Comparison of ENCODE assay signal across 11 cellular contexts in genomic region chr4:1768367-1769034, GRCh38. TPM values are rescaled to one million over a fixed set of nuclear protein-coding genes. Genes with fewer than 3 reads are reported as not detected.
A peak's percentile ranks its signal among the peaks of the same experiment; 100 is the strongest.
DNase-seq lines count a peak whose midpoint lies in the region; ATAC-seq, FAIRE-seq and TF ChIP-seq lines count a peak whose summit lies in the region.
"Had no signal": no experiment of that assay in that cellular context is flagged by ENCODE, and none has a peak within 500 bp of the region (broad histone marks: within the 10 kb centered on the region; RNA-seq: fewer than 3 reads in every experiment).

No MANE protein-coding gene starts in this region.

- WGBS in A549 (ENCODE audit: missing lambda C conversion rate): 91% methylated on average over 12 of the region's 23 CpGs
- 10% methylated on average over 23 of the region's 23 CpGs for WGBS in GM12878 (ENCODE audit: insufficient coverage, insufficient replicate concordance, low lambda C conversion rate, missing lambda C conversion rate)

- H3K9me3 ChIP-seq in A549 (no peaks in the 10 kb centered on the region), GM12878 (replicated peaks; ENCODE audit: control insufficient read depth, insufficient read depth, low read length) (no peaks in the 10 kb centered on the region)

- no peak overlapping the region for H2AFZ ChIP-seq in GM12878 (ENCODE audit: control insufficient read depth, low read depth, low read length)

- no peaks in the 10 kb centered on the region for H3K79me2 ChIP-seq in GM12878 (ENCODE audit: control insufficient read depth, insufficient read depth, low read length)

- no peaks in the 10 kb centered on the region for H3K9me3 Mint-ChIP-seq in mesothelial cell of epicardium

- H3K4me2 ChIP-seq in A549 (peak overlapping the region; percentile 83), GM12878 (ENCODE audit: control insufficient read depth, insufficient read depth) (0 out of 2 replicates have a peak overlapping the region, but pooled peaks have one; percentile 33)

- TF ChIP-seq POLR2A in A549 (IDR thresholded peaks at IDR 0.05; ENCODE audit: low read length) (no peak), GM12878 (IDR thresholded peaks at IDR 0.05; ENCODE audit: low read depth, low read length) (no peak)

- FAIRE-seq in A549 (lab: Jason Lieb, UNC) (no peak), GM12878 (lab: Jason Lieb, UNC) (no peak)
- FAIRE-seq: endometrium had no signal

- POLR2A ChIA-PET in A549 (lab: Yijun Ruan, JAX) (interaction anchor here (0.9 kb wide), 1 partner anchor 25 kb away, joined by 5 read pairs; the partner anchor contains the start of gene FGFR3), GM12878 (lab: Charles Lee) (no interaction called here)

- in situ Hi-C loops in GM12878 (cut with MboI) (no loop called here), GM13977 (cut with MboI; ENCODE audit: low pct_unique_long_range_greater_than_20kb, low sequenced_read_pairs, unreplicated experiment) (no loop called here)

- H3K4me3 ChIP-seq in A549 (no peak overlapping the region; the same call in 2 of the 3 replicates), H7 (ENCODE audit: insufficient read depth, low read depth, low read length) (no peak overlapping the region), GM12878 (no peak overlapping the region)

- ATAC-seq in A549: no peak
- no peak for ATAC-seq in GM12878
- ATAC-seq in Right ventricle myocardium inferior: no peak

- intact Hi-C loops in GM12878 (cut with micrococcal nuclease; ENCODE audit: unreplicated experiment): no loop called here
- intact Hi-C loops in Right ventricle myocardium inferior (cut with DNase I): no loop called here
- intact Hi-C loops in head of caudate nucleus (cut with DNase I): no loop called here

- H3K4me1 ChIP-seq in A549 (peaks cover 30% of the 10 kb centered on the region), GM12878 (ENCODE audit: control insufficient read depth, insufficient read depth, low read length) (peaks cover 9% of the 10 kb centered on the region)

- no peaks in the 10 kb centered on the region for H3K36me3 Mint-ChIP-seq in mesothelial cell of epicardium

- H3K9ac ChIP-seq in GM12878 (ENCODE audit: control insufficient read depth, insufficient read depth, low read length): no peak overlapping the region

- peaks cover 40% of the 10 kb centered on the region for H3K4me1 Mint-ChIP-seq in mesothelial cell of epicardium

- peak overlapping the region; percentile 76 for H3K4me3 Mint-ChIP-seq in mesothelial cell of epicardium

- TF ChIP-seq CTCF in A549 (IDR thresholded peaks at IDR 0.05): no peak
- no peak for TF ChIP-seq CTCF in GM12878 (IDR thresholded peaks at IDR 0.05 in 2 of 3, conservative IDR thresholded peaks at IDR 0.05 in 1 of 3; ENCODE audit: control insufficient read depth in 2 of 3, extremely low read depth in 1 of 3, insufficient read depth in 1 of 3, low read depth in 3 of 3, low read length in 3 of 3)
- no peak for TF ChIP-seq CTCF in mesothelial cell of epicardium (IDR thresholded peaks at IDR 0.05; ENCODE audit: unreplicated experiment)
- no peak for TF ChIP-seq CTCF in GM13977 (IDR thresholded peaks at IDR 0.05; ENCODE audit: extremely low read depth, insufficient read depth, missing control alignments)

- H3K36me3 ChIP-seq in H7 (replicated peaks; ENCODE audit: control insufficient read depth, insufficient read depth, low read length): no peaks in the 10 kb centered on the region
- no peaks in the 10 kb centered on the region for H3K36me3 ChIP-seq in GM12878 (ENCODE audit: control insufficient read depth in 2 of 2, insufficient read depth in 2 of 2, low read length in 1 of 2)

- no peaks in the 10 kb centered on the region for H3K27me3 Mint-ChIP-seq in mesothelial cell of epicardium (ENCODE audit: low read depth)

- CTCF ChIA-PET in A549 (lab: Yijun Ruan, JAX): interaction anchor here (1.0 to 1.9 kb wide), 10 partner anchors 8 to 40 kb away, joined by 3 to 9 read pairs (median 5); no protein-coding TSS in a partner anchor
- CTCF ChIA-PET in GM12878 (lab: Yijun Ruan, JAX): interaction anchor here (0.8 kb wide), 1 partner anchor 9 kb away, joined by 3 read pairs; no protein-coding TSS in a partner anchor

- DNase-seq in A549 (ENCODE audit: low read depth in 1 of 2, low spot score in 1 of 2) (no peak), H7 (peak; percentile 83), GM12878 (ENCODE audit: low read depth, low spot score) (no peak), mesothelial cell of epicardium (ENCODE audit: low spot score in 2 of 2, unreplicated experiment in 2 of 2) (no peak), Right ventricle myocardium inferior (ENCODE audit: missing footprints) (no peak), GM13977 (ENCODE audit: low spot score) (no peak), head of caudate nucleus (no peak), LoVo (ENCODE audit: low spot score) (no peak)
- DNase-seq: amygdala; stimulated activated CD4-positive, alpha-beta T cell treated with anti-CD3 and anti-CD28 coated beads, Interleukin-1b, Interleukin-23, amount 100 ng/mL, for 48 hours had no signal

- RAD21 ChIA-PET in GM12878 (lab: Charles Lee; ENCODE audit: unreplicated experiment): no interaction called here

- no TSS peak for BruUV-seq in GM12878 (replicated peaks; lab: Mats Ljungman, UMichigan)

- TF ChIP-seq RAD21 in A549 (conservative IDR thresholded peaks at IDR 0.05 in 1 of 2, IDR thresholded peaks at IDR 0.05 in 1 of 2): no peak
- no peak for TF ChIP-seq RAD21 in GM12878 (IDR thresholded peaks at IDR 0.05; ENCODE audit: insufficient read depth, low read depth, low read length)

- SMC1A ChIA-PET in GM12878 (lab: Charles Lee; ENCODE audit: uncharacterized antibody, unreplicated experiment): no interaction called here

- peak overlapping the region; percentile 97 for H3K27ac Mint-ChIP-seq in mesothelial cell of epicardium

- H4K20me1 ChIP-seq in GM12878 (ENCODE audit: control insufficient read depth, insufficient read depth): no peaks in the 10 kb centered on the region

- TF ChIP-seq EP300 in A549 (IDR thresholded peaks at IDR 0.05): no peak
- no peak for TF ChIP-seq EP300 in GM12878 (IDR thresholded peaks at IDR 0.05; ENCODE audit: borderline replicate concordance in 1 of 2, control insufficient read depth in 1 of 2, low read depth in 2 of 2, low read length in 2 of 2)

- peak overlapping the region; percentile 94 to 100; a peak in 5 of 6 replicates for H3K27ac ChIP-seq in A549
- no peak overlapping the region for H3K27ac ChIP-seq in GM12878 (ENCODE audit: control insufficient read depth, insufficient read depth)

- H3K27me3 ChIP-seq in H7 (ENCODE audit: control insufficient read depth, insufficient read depth, low read length): peaks cover 1% of the 10 kb centered on the region; the same call in 1 of the 2 replicates
- H3K27me3 ChIP-seq in GM12878 (replicated peaks in 1 of 2; ENCODE audit: control insufficient read depth in 2 of 2, insufficient read depth in 2 of 2, low read length in 1 of 2): peaks cover 3% of the 10 kb centered on the region in 2 experiments; a peak in 1 of 4 replicates

RNA-seq across cellular contexts. Expression of gene FGFR3, which starts 24.6 kb away (rescaled TPM):
- polyA plus RNA-seq in A549 (2011; rRNA removed) (1.6 and 1.9 TPM in 2 replicates), A549 (2017; fragmentation: RNase III; extraction: RNeasy Plus Mini Kit Qiagen cat#74134 plus additional on column Dnase treatment) (3.8 to 4.8 TPM (median 3.9 TPM) in 3 replicates), GM12878 (2011; rRNA removed) (0.01 and 0.05 TPM in 2 replicates), GM12878 (2014; fragmentation: Illumina TruSeq; extraction: Trizol) (not detected in 2 replicates), GM12878 (2014; fragmentation: Nextera tagmentation; extraction: Ambion mirVana) (not detected), GM12878 (2014; rRNA removed) (0.26 TPM in 1 of 2 replicates, not detected in the other), GM12878 (2016; fragmentation: Nextera tagmentation; extraction: Ambion mirVana) (under 1 TPM in 1 of 2 experiments, not detected in 1; 0.11 TPM)
- polyA plus RNA-seq in A549 (2012; cell fraction: cytosol; rRNA removed): 4.4 and 7.0 TPM in 2 replicates
- polyA plus RNA-seq in A549 (2012; cell fraction: nucleus; rRNA removed): 25.1 and 29.5 TPM in 2 replicates
- 1.4 and 1.5 TPM in 2 replicates for polyA minus RNA-seq in A549 (2011; rRNA and poly(A)+ RNA removed)
- total RNA-seq in H7 (2014; rRNA removed; shearing (Covaris generic)): 37.5 and 43.6 TPM in 2 replicates
- not detected in 2 replicates for total RNA-seq in GM12878 (2013; cell fraction: nucleolus; rRNA removed)
- total RNA-seq in GM12878 (2014; rRNA removed) (0.05 TPM in 1 of 2 replicates, not detected in the other), GM12878 (2014; rRNA removed; fragmentation: Illumina TruSeq; extraction: Trizol) (not detected in 2 replicates), GM12878 (2021) (0.33 and 0.37 TPM in 2 replicates), mesothelial cell of epicardium (30.9 to 37.6 TPM (median 32.9 TPM) in 3 replicates), Right ventricle myocardium inferior (1.8 TPM)
- polyA plus RNA-seq in GM12878 (2011; ENCODE audit: low read depth): not detected
- polyA plus RNA-seq in GM12878 (2011; cell fraction: cytosol; rRNA removed): 0.01 and 0.08 TPM in 2 replicates
- polyA plus RNA-seq in GM12878 (2011; cell fraction: nucleus; rRNA removed): 0.18 and 0.25 TPM in 2 replicates
- polyA plus RNA-seq in GM12878 (2012): 0.05 and 0.14 TPM in 2 replicates
- not detected in 2 replicates for polyA minus RNA-seq in GM12878 (2011; rRNA and poly(A)+ RNA removed)
- 1.2 TPM in 1 of 2 replicates, not detected in the other for polyA minus RNA-seq in GM12878 (2011; cell fraction: cytosol; rRNA and poly(A)+ RNA removed)
- 0.96 TPM in 1 of 2 replicates, not detected in the other for polyA minus RNA-seq in GM12878 (2011; cell fraction: nucleus; rRNA and poly(A)+ RNA removed)

RNA-seq across cellular contexts. Expression of gene TACC3, which starts 47.2 kb away (rescaled TPM):
- polyA plus RNA-seq in A549 (2011; rRNA removed): 25.9 and 31.4 TPM in 2 replicates
- polyA plus RNA-seq in A549 (2012; cell fraction: cytosol; rRNA removed): 75.8 and 76.6 TPM in 2 replicates
- polyA plus RNA-seq in A549 (2012; cell fraction: nucleus; rRNA removed): 168 and 176 TPM in 2 replicates
- polyA plus RNA-seq in A549 (2017; fragmentation: RNase III; extraction: RNeasy Plus Mini Kit Qiagen cat#74134 plus additional on column Dnase treatment): 67.3 to 77.2 TPM (median 70.6 TPM) in 3 replicates
- 17.1 and 23.8 TPM in 2 replicates for polyA minus RNA-seq in A549 (2011; rRNA and poly(A)+ RNA removed)
- 54.0 and 69.0 TPM in 2 replicates for total RNA-seq in H7 (2014; rRNA removed; shearing (Covaris generic))
- 45.6 and 47.9 TPM in 2 replicates for total RNA-seq in GM12878 (2013; cell fraction: nucleolus; rRNA removed)
- 48.1 and 66.7 TPM in 2 replicates for total RNA-seq in GM12878 (2014; rRNA removed)
- 44.5 and 48.6 TPM in 2 replicates for total RNA-seq in GM12878 (2014; rRNA removed; fragmentation: Illumina TruSeq; extraction: Trizol)
- 120 and 121 TPM in 2 replicates for total RNA-seq in GM12878 (2021)
- 26.4 TPM for polyA plus RNA-seq in GM12878 (2011; ENCODE audit: low read depth)
- 29.0 and 39.7 TPM in 2 replicates for polyA plus RNA-seq in GM12878 (2011; rRNA removed)
- polyA plus RNA-seq in GM12878 (2011; cell fraction: cytosol; rRNA removed): 48.5 and 50.4 TPM in 2 replicates
- 145 and 206 TPM in 2 replicates for polyA plus RNA-seq in GM12878 (2011; cell fraction: nucleus; rRNA removed)
- 58.5 and 64.0 TPM in 2 replicates for polyA plus RNA-seq in GM12878 (2012)
- polyA plus RNA-seq in GM12878 (2014; fragmentation: Illumina TruSeq; extraction: Trizol): 77.1 and 99.7 TPM in 2 replicates
- 1 to 10 TPM; 2.8 to 8.1 TPM for polyA plus RNA-seq in GM12878 (2014; fragmentation: Nextera tagmentation; extraction: Ambion mirVana)
- polyA plus RNA-seq in GM12878 (2014; rRNA removed): 79.9 and 99.2 TPM in 2 replicates
- polyA plus RNA-seq in GM12878 (2016; fragmentation: Nextera tagmentation; extraction: Ambion mirVana): 100 to 1,000 TPM; 103 to 115 TPM
- 10.1 and 26.4 TPM in 2 replicates for polyA minus RNA-seq in GM12878 (2011; rRNA and poly(A)+ RNA removed)
- 17.0 and 25.1 TPM in 2 replicates for polyA minus RNA-seq in GM12878 (2011; cell fraction: cytosol; rRNA and poly(A)+ RNA removed)
- 17.8 and 34.8 TPM in 2 replicates for polyA minus RNA-seq in GM12878 (2011; cell fraction: nucleus; rRNA and poly(A)+ RNA removed)
- 38.9 to 45.3 TPM (median 44.4 TPM) in 3 replicates for total RNA-seq in mesothelial cell of epicardium
- 7.0 TPM for total RNA-seq in Right ventricle myocardium inferior

RNA-seq across cellular contexts. Expression of gene TMEM129, which starts 47.4 kb away (rescaled TPM):
- 12.7 and 15.5 TPM in 2 replicates for polyA plus RNA-seq in A549 (2011; rRNA removed)
- 21.6 and 36.9 TPM in 2 replicates for polyA plus RNA-seq in A549 (2012; cell fraction: cytosol; rRNA removed)
- 39.4 and 63.8 TPM in 2 replicates for polyA plus RNA-seq in A549 (2012; cell fraction: nucleus; rRNA removed)
- 15.0 to 20.5 TPM (median 20.4 TPM) in 3 replicates for polyA plus RNA-seq in A549 (2017; fragmentation: RNase III; extraction: RNeasy Plus Mini Kit Qiagen cat#74134 plus additional on column Dnase treatment)
- 8.1 and 15.3 TPM in 2 replicates for polyA minus RNA-seq in A549 (2011; rRNA and poly(A)+ RNA removed)
- total RNA-seq in H7 (2014; rRNA removed; shearing (Covaris generic)): 69.7 and 86.0 TPM in 2 replicates
- total RNA-seq in GM12878 (2013; cell fraction: nucleolus; rRNA removed): 20.1 and 24.9 TPM in 2 replicates
- 18.4 and 20.9 TPM in 2 replicates for total RNA-seq in GM12878 (2014; rRNA removed)
- total RNA-seq in GM12878 (2014; rRNA removed; fragmentation: Illumina TruSeq; extraction: Trizol): 7.7 and 9.0 TPM in 2 replicates
- 19.3 and 20.4 TPM in 2 replicates for total RNA-seq in GM12878 (2021)
- 3.5 TPM for polyA plus RNA-seq in GM12878 (2011; ENCODE audit: low read depth)
- polyA plus RNA-seq in GM12878 (2011; rRNA removed): 4.0 and 8.6 TPM in 2 replicates
- 15.0 and 28.3 TPM in 2 replicates for polyA plus RNA-seq in GM12878 (2011; cell fraction: cytosol; rRNA removed)
- polyA plus RNA-seq in GM12878 (2011; cell fraction: nucleus; rRNA removed): 37.7 and 44.3 TPM in 2 replicates
- polyA plus RNA-seq in GM12878 (2012): 10.2 and 12.3 TPM in 2 replicates
- 2.1 and 7.2 TPM in 2 replicates for polyA plus RNA-seq in GM12878 (2014; fragmentation: Illumina TruSeq; extraction: Trizol)
- polyA plus RNA-seq in GM12878 (2014; fragmentation: Nextera tagmentation; extraction: Ambion mirVana): under 1 TPM; 0.19 to 0.46 TPM
- 24.9 and 25.1 TPM in 2 replicates for polyA plus RNA-seq in GM12878 (2014; rRNA removed)
- polyA plus RNA-seq in GM12878 (2016; fragmentation: Nextera tagmentation; extraction: Ambion mirVana): 10 to 100 TPM; 17.3 to 23.2 TPM
- 6.2 and 15.6 TPM in 2 replicates for polyA minus RNA-seq in GM12878 (2011; rRNA and poly(A)+ RNA removed)
- polyA minus RNA-seq in GM12878 (2011; cell fraction: cytosol; rRNA and poly(A)+ RNA removed): 6.4 and 6.9 TPM in 2 replicates
- 7.4 and 9.1 TPM in 2 replicates for polyA minus RNA-seq in GM12878 (2011; cell fraction: nucleus; rRNA and poly(A)+ RNA removed)
- 36.0 to 37.8 TPM (median 37.3 TPM) in 3 replicates for total RNA-seq in mesothelial cell of epicardium
- 26.3 TPM for total RNA-seq in Right ventricle myocardium inferior

RNA-seq across cellular contexts. Expression of gene SLBP, which starts 56.4 kb away (rescaled TPM):
- 66.7 and 89.9 TPM in 2 replicates for polyA plus RNA-seq in A549 (2011; rRNA removed)
- polyA plus RNA-seq in A549 (2012; cell fraction: cytosol; rRNA removed): 50.6 and 56.4 TPM in 2 replicates
- 31.6 and 38.1 TPM in 2 replicates for polyA plus RNA-seq in A549 (2012; cell fraction: nucleus; rRNA removed)
- polyA plus RNA-seq in A549 (2017; fragmentation: RNase III; extraction: RNeasy Plus Mini Kit Qiagen cat#74134 plus additional on column Dnase treatment): 80.5 to 88.6 TPM (median 84.6 TPM) in 3 replicates
- 14.0 and 18.2 TPM in 2 replicates for polyA minus RNA-seq in A549 (2011; rRNA and poly(A)+ RNA removed)
- total RNA-seq in H7 (2014; rRNA removed; shearing (Covaris generic)): 75.3 and 82.2 TPM in 2 replicates
- 19.4 and 19.5 TPM in 2 replicates for total RNA-seq in GM12878 (2013; cell fraction: nucleolus; rRNA removed)
- 185 and 205 TPM in 2 replicates for total RNA-seq in GM12878 (2014; rRNA removed)
- total RNA-seq in GM12878 (2014; rRNA removed; fragmentation: Illumina TruSeq; extraction: Trizol): 138 and 147 TPM in 2 replicates
- 111 and 114 TPM in 2 replicates for total RNA-seq in GM12878 (2021)
- 68.6 TPM for polyA plus RNA-seq in GM12878 (2011; ENCODE audit: low read depth)
- polyA plus RNA-seq in GM12878 (2011; rRNA removed): 168 and 247 TPM in 2 replicates
- polyA plus RNA-seq in GM12878 (2011; cell fraction: cytosol; rRNA removed): 91.0 and 98.4 TPM in 2 replicates
- polyA plus RNA-seq in GM12878 (2011; cell fraction: nucleus; rRNA removed): 60.3 and 79.5 TPM in 2 replicates
- polyA plus RNA-seq in GM12878 (2012): 69.3 and 70.1 TPM in 2 replicates
- 206 and 227 TPM in 2 replicates for polyA plus RNA-seq in GM12878 (2014; fragmentation: Illumina TruSeq; extraction: Trizol)
- 100 to 1,000 TPM in 1 of 2 experiments, 10 to 100 TPM in 1; 94.4 to 101 TPM for polyA plus RNA-seq in GM12878 (2014; fragmentation: Nextera tagmentation; extraction: Ambion mirVana)
- polyA plus RNA-seq in GM12878 (2014; rRNA removed): 142 and 148 TPM in 2 replicates
- 100 to 1,000 TPM; 277 to 278 TPM for polyA plus RNA-seq in GM12878 (2016; fragmentation: Nextera tagmentation; extraction: Ambion mirVana)
- 64.3 and 65.5 TPM in 2 replicates for polyA minus RNA-seq in GM12878 (2011; rRNA and poly(A)+ RNA removed)
- 42.9 and 43.9 TPM in 2 replicates for polyA minus RNA-seq in GM12878 (2011; cell fraction: cytosol; rRNA and poly(A)+ RNA removed)
- polyA minus RNA-seq in GM12878 (2011; cell fraction: nucleus; rRNA and poly(A)+ RNA removed): 13.2 and 26.1 TPM in 2 replicates
- 45.8 to 50.6 TPM (median 49.8 TPM) in 3 replicates for total RNA-seq in mesothelial cell of epicardium
- 13.7 TPM for total RNA-seq in Right ventricle myocardium inferior

Comparison
In these comparisons a context has a peak if more than half of its experiments do, and no peak if none do; other contexts are left out.
1. RNA of gene FGFR3, which starts 24.6 kb away (total RNA-seq): 37.5 to 43.6 TPM in H7 and 30.9 to 37.6 TPM in mesothelial cell of epicardium; 1.8 TPM in Right ventricle myocardium inferior (single experiment) and 0.05 to 0.37 TPM in GM12878; every median in the first group is over 10 times any median in the second.